ENCODE assay signal across 1 cellular context in the genomic region with DNA sequence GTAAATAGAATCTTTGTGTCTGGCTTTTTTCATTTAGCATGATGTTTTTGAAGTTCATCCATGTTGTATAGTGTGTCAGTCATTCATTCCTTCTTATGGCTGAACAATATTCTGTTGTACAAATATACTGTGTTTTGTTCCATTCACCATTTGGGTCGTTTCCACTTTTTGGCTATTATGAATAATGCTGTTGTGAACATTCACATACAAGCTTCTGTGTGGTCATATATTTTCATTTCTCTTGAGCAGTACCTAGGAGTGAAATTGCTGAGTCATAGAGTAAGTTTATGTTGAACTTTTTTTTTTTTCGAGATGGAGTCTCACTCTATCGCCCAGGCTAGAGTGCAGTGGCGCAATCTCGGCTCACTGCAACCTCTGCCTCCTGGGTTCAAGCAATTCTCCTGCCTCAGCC.
TF ChIP-seq lines count a peak whose summit lies in the region.

No MANE protein-coding gene starts in this region.

TF ChIP-seq in K562, 482 proteins besides CTCF, POLR2A, EP300 and RAD21 (continued from another document and continues in another):
- TF ChIP-seq ZNF436 (CRISPR knock-in tag; IDR thresholded peaks at IDR 0.05): no peak
- no peak for TF ChIP-seq MCM7 (IDR thresholded peaks at IDR 0.05)
- TF ChIP-seq KDM4B (IDR thresholded peaks at IDR 0.05; ENCODE audit: borderline replicate concordance in 2 of 2, low read depth in 1 of 2): no peak
- no peak for TF ChIP-seq RAD51 (IDR thresholded peaks at IDR 0.05; ENCODE audit: borderline replicate concordance, low read depth)
- TF ChIP-seq ZNF76 (CRISPR knock-in tag; IDR thresholded peaks at IDR 0.05; ENCODE audit: borderline replicate concordance): no peak
- TF ChIP-seq, protein P1, sequence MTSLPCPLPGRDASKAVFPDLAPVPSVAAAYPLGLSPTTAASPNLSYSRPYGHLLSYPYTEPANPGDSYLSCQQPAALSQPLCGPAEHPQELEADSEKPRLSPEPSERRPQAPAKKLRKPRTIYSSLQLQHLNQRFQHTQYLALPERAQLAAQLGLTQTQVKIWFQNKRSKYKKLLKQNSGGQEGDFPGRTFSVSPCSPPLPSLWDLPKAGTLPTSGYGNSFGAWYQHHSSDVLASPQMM (CRISPR knock-in tag; IDR thresholded peaks at IDR 0.05): no peak
- TF ChIP-seq, protein P2, sequence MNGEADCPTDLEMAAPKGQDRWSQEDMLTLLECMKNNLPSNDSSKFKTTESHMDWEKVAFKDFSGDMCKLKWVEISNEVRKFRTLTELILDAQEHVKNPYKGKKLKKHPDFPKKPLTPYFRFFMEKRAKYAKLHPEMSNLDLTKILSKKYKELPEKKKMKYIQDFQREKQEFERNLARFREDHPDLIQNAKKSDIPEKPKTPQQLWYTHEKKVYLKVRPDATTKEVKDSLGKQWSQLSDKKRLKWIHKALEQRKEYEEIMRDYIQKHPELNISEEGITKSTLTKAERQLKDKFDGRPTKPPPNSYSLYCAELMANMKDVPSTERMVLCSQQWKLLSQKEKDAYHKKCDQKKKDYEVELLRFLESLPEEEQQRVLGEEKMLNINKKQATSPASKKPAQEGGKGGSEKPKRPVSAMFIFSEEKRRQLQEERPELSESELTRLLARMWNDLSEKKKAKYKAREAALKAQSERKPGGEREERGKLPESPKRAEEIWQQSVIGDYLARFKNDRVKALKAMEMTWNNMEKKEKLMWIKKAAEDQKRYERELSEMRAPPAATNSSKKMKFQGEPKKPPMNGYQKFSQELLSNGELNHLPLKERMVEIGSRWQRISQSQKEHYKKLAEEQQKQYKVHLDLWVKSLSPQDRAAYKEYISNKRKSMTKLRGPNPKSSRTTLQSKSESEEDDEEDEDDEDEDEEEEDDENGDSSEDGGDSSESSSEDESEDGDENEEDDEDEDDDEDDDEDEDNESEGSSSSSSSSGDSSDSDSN (IDR thresholded peaks at IDR 0.05; ENCODE audit: borderline replicate concordance in 1 of 2, low read depth in 2 of 2, low read length in 2 of 2): no peak
- no peak for TF ChIP-seq ZNF24 (IDR thresholded peaks at IDR 0.05)
- no peak for TF ChIP-seq MECOM (CRISPR knock-in tag; IDR thresholded peaks at IDR 0.05)
- TF ChIP-seq NFATC3 (IDR thresholded peaks at IDR 0.05): 0 out of 2 replicates have a peak, but pooled peaks have one; percentile 50
- no peak for TF ChIP-seq ZNF217 (CRISPR knock-in tag; IDR thresholded peaks at IDR 0.05)
- TF ChIP-seq BRF1 (IDR thresholded peaks at IDR 0.05; ENCODE audit: borderline replicate concordance, extremely low read depth, insufficient read length): no peak
- TF ChIP-seq, protein P3, sequence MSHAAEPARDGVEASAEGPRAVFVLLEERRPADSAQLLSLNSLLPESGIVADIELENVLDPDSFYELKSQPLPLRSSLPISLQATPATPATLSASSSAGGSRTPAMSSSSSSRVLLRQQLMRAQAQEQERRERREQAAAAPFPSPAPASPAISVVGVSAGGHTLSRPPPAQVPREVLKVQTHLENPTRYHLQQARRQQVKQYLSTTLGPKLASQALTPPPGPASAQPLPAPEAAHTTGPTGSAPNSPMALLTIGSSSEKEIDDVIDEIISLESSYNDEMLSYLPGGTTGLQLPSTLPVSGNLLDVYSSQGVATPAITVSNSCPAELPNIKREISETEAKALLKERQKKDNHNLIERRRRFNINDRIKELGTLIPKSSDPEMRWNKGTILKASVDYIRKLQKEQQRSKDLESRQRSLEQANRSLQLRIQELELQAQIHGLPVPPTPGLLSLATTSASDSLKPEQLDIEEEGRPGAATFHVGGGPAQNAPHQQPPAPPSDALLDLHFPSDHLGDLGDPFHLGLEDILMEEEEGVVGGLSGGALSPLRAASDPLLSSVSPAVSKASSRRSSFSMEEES (CRISPR knock-in tag; IDR thresholded peaks at IDR 0.05): no peak
- peak; percentile 94 for TF ChIP-seq NFE2 (IDR thresholded peaks at IDR 0.05; ENCODE audit: low read depth)
- no peak for TF ChIP-seq ZNF699 (CRISPR knock-in tag; IDR thresholded peaks at IDR 0.05; ENCODE audit: insufficient replicate concordance)
- no peak for TF ChIP-seq THRB (CRISPR knock-in tag; conservative IDR thresholded peaks at IDR 0.05)
- TF ChIP-seq KAT8 (IDR thresholded peaks at IDR 0.05; ENCODE audit: low read depth): no peak
- no peak for TF ChIP-seq GATA2 (CRISPR knock-in tag; IDR thresholded peaks at IDR 0.05)
- TF ChIP-seq HDAC1 (IDR thresholded peaks at IDR 0.05): 0 out of 4 replicates have a peak, but pooled peaks of 1 of the 2 experiments have one; percentile 15
- TF ChIP-seq, protein P4, sequence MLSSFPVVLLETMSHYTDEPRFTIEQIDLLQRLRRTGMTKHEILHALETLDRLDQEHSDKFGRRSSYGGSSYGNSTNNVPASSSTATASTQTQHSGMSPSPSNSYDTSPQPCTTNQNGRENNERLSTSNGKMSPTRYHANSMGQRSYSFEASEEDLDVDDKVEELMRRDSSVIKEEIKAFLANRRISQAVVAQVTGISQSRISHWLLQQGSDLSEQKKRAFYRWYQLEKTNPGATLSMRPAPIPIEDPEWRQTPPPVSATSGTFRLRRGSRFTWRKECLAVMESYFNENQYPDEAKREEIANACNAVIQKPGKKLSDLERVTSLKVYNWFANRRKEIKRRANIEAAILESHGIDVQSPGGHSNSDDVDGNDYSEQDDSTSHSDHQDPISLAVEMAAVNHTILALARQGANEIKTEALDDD (IDR thresholded peaks at IDR 0.05): no peak
- TF ChIP-seq KLF1 (tag; IDR thresholded peaks at IDR 0.05): no peak
- no peak for TF ChIP-seq TAF15 (IDR thresholded peaks at IDR 0.05; ENCODE audit: low read depth, low read length)
- TF ChIP-seq HNRNPH1 (optimal IDR thresholded peaks at IDR 0.05; ENCODE audit: low read depth, low read length): no peak
- TF ChIP-seq ZNF175 (CRISPR knock-in tag; IDR thresholded peaks at IDR 0.05; ENCODE audit: low read depth): no peak
- no peak for TF ChIP-seq RBM14 (IDR thresholded peaks at IDR 0.05; ENCODE audit: borderline replicate concordance, insufficient read depth, low read depth, low read length)
- TF ChIP-seq, protein P5, sequence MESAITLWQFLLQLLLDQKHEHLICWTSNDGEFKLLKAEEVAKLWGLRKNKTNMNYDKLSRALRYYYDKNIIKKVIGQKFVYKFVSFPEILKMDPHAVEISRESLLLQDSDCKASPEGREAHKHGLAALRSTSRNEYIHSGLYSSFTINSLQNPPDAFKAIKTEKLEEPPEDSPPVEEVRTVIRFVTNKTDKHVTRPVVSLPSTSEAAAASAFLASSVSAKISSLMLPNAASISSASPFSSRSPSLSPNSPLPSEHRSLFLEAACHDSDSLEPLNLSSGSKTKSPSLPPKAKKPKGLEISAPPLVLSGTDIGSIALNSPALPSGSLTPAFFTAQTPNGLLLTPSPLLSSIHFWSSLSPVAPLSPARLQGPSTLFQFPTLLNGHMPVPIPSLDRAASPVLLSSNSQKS (CRISPR knock-in tag; IDR thresholded peaks at IDR 0.05): no peak
- no peak for TF ChIP-seq CREM (IDR thresholded peaks at IDR 0.05; ENCODE audit: low read depth)
- TF ChIP-seq HOMEZ (CRISPR knock-in tag; IDR thresholded peaks at IDR 0.05): no peak
- TF ChIP-seq ARID3A (IDR thresholded peaks at IDR 0.05; ENCODE audit: borderline replicate concordance, low read depth, low read length): no peak
- no peak for TF ChIP-seq DMBX1 (CRISPR knock-in tag; IDR thresholded peaks at IDR 0.05; ENCODE audit: borderline replicate concordance)
- TF ChIP-seq CEBPB (tag; IDR thresholded peaks at IDR 0.05): peak; percentile 86
- TF ChIP-seq TOE1 (IDR thresholded peaks at IDR 0.05; ENCODE audit: borderline replicate concordance): no peak
- TF ChIP-seq TOE1 (CRISPR knock-in tag; IDR thresholded peaks at IDR 0.05; ENCODE audit: borderline replicate concordance, low read depth): no peak
- TF ChIP-seq HMG20B (CRISPR knock-in tag; IDR thresholded peaks at IDR 0.05): no peak
- TF ChIP-seq TCFL5 (CRISPR knock-in tag; conservative IDR thresholded peaks at IDR 0.05): no peak
- TF ChIP-seq MED1 (CRISPR knock-in tag; IDR thresholded peaks at IDR 0.05; ENCODE audit: borderline replicate concordance): no peak
- TF ChIP-seq RBM15 (IDR thresholded peaks at IDR 0.05; ENCODE audit: insufficient read depth, low read length): no peak
- no peak for TF ChIP-seq ATF1 (CRISPR knock-in tag; IDR thresholded peaks at IDR 0.05)
- no peak for TF ChIP-seq ATF1 (tag; IDR thresholded peaks at IDR 0.05)
- TF ChIP-seq RFX5 (IDR thresholded peaks at IDR 0.05; ENCODE audit: low read depth, low read length): no peak
- TF ChIP-seq NFE2L1 (tag; IDR thresholded peaks at IDR 0.05; ENCODE audit: borderline replicate concordance, low read depth): peak; percentile 97
- TF ChIP-seq NR2C2 (CRISPR knock-in tag; IDR thresholded peaks at IDR 0.05): no peak
- TF ChIP-seq NR2C2 (tag; IDR thresholded peaks at IDR 0.05): no peak
- no peak for TF ChIP-seq ZC3H11A (IDR thresholded peaks at IDR 0.05; ENCODE audit: low read depth, low read length)
- peak; percentile 61; the same call in 1 of the 2 replicates for TF ChIP-seq EHMT2 (IDR thresholded peaks at IDR 0.05)
- TF ChIP-seq, protein P6, sequence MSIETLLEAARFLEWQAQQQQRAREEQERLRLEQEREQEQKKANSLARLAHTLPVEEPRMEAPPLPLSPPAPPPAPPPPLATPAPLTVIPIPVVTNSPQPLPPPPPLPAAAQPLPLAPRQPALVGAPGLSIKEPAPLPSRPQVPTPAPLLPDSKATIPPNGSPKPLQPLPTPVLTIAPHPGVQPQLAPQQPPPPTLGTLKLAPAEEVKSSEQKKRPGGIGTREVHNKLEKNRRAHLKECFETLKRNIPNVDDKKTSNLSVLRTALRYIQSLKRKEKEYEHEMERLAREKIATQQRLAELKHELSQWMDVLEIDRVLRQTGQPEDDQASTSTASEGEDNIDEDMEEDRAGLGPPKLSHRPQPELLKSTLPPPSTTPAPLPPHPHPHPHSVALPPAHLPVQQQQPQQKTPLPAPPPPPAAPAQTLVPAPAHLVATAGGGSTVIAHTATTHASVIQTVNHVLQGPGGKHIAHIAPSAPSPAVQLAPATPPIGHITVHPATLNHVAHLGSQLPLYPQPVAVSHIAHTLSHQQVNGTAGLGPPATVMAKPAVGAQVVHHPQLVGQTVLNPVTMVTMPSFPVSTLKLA (conservative IDR thresholded peaks at IDR 0.05): no peak
- TF ChIP-seq HDAC6 (IDR thresholded peaks at IDR 0.05; ENCODE audit: low read depth, low read length): no peak
- TF ChIP-seq KLF6 (CRISPR knock-in tag; IDR thresholded peaks at IDR 0.05; ENCODE audit: borderline replicate concordance): no peak
- TF ChIP-seq HNRNPK (IDR thresholded peaks at IDR 0.05; ENCODE audit: low read depth, low read length, poor library complexity, severe bottlenecking): no peak
- peak; percentile 67 for TF ChIP-seq DPF2 (IDR thresholded peaks at IDR 0.05)
- TF ChIP-seq ZBTB34 (CRISPR knock-in tag; IDR thresholded peaks at IDR 0.05): no peak
- TF ChIP-seq, protein P7, sequence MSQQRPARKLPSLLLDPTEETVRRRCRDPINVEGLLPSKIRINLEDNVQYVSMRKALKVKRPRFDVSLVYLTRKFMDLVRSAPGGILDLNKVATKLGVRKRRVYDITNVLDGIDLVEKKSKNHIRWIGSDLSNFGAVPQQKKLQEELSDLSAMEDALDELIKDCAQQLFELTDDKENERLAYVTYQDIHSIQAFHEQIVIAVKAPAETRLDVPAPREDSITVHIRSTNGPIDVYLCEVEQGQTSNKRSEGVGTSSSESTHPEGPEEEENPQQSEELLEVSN (IDR thresholded peaks at IDR 0.05; ENCODE audit: borderline replicate concordance in 1 of 2, extremely low read depth in 1 of 2, insufficient read depth in 1 of 2, insufficient read length in 1 of 2, low read depth in 1 of 2, low read length in 1 of 2, poor library complexity in 1 of 2, severe bottlenecking in 1 of 2): no peak
- no peak for TF ChIP-seq RUNX1 (IDR thresholded peaks at IDR 0.05; ENCODE audit: low read depth)
- TF ChIP-seq GABPB1 (CRISPR knock-in tag; IDR thresholded peaks at IDR 0.05): no peak
- no peak for TF ChIP-seq ZNF780A (CRISPR knock-in tag; IDR thresholded peaks at IDR 0.05)
- TF ChIP-seq HMG20A (CRISPR knock-in tag; conservative IDR thresholded peaks at IDR 0.05): no peak
- TF ChIP-seq MAFG (tag; conservative IDR thresholded peaks at IDR 0.05): peak; percentile 98
